In the genomic region with DNA sequence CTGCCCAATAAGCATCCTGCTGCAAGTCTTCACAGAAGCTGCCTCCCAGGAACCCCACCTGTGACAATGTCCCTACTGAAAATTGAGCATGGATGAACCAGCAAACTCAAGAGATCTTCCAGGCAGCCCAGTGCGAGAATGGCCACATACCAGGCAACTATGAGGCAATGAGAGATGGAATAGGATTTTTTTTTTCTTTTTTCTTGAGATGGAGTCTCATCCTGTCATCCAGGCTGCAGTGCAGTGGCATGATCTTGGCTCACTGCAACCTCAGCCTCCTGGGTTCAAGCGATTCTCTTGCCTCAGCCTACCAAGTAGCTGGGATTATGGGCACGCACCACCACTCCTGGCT, we compare ENCODE assay signal across 21 cellular contexts.
"Had no signal": no experiment of that assay in that cellular context is flagged by ENCODE, and none has a peak within 500 bp of the region (broad histone marks: within the 10 kb centered on the region; RNA-seq: fewer than 3 reads in every experiment).

No MANE protein-coding gene starts in this region.

- H3K27ac ChIP-seq: HL-60, KMS-11, SJSA1, SK-N-MC had no signal

- H3K27me3 ChIP-seq: SJSA1 had no signal

- H3K4me1 ChIP-seq: SJSA1 had no signal

- H3K36me3 ChIP-seq: SJSA1 had no signal

- H3K9ac ChIP-seq: KMS-11 had no signal

- H3K4me3 ChIP-seq: SJSA1, SK-N-MC had no signal

- H3K9me3 ChIP-seq: SJSA1 had no signal

- DNase-seq: Kasumi-1, MM.1S, NCI-H1092 treated with DMSO at 0.1 percent for 48 hours, NCI-H1436, NCI-H187, NCI-H2029, NCI-H2081 treated with DMSO at 0.1 percent for 48 hours, NCI-H2171, NCI-H226, NCI-H446, NCI-H510A, NCI-H524 treated with DMSO at 0.1 percent for 48 hours, NCI-H69, NCI-H774, Right ventricle myocardium superior, RPMI8226, SIG-M5 had no signal

- H3K4me2 ChIP-seq: KMS-11 had no signal
